ENCODE assay signal across 8 cellular contexts in the genomic region with DNA sequence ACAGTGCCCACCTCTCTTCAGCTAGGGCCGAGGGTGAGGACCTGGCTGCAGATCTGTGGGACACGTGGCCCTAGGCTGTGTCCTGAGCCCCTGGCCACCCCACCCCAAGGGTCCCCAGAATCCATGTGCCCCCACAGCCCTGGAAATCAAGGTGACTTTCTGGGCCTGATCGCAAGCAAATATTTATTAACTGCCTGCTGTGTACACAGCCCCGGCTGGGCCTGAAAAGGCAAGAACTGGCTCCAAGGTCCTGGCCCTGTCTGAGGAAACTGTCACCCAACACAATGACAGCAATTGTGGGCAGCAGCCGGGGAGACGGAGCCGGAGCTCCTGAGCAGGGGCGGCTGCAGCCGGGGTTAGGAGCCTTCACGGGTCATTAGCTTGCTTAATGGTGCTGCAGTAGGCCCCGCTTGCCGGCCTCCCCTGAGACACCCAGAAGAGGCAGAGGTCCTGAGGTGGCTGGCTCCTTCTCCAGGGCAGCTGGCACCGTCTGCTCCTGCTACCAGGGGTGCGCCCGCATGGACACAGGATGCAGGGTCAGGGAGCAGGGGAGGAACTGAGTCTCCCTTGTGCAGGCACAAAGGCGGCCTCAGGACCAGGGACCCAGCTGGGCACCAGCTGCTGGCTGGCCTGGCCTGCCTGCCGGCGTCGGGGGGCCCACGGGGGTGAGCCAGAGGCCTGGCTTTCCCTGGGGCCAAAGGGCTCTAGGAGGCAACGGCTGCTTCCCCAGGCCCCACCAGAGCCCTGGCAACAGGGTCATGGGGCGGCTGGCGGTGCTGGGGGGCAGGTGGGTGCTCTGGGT. TPM values are rescaled to one million over a fixed set of nuclear protein-coding genes. Genes with fewer than 3 reads are reported as not detected.
DNase-seq lines count a peak whose midpoint lies in the region; ATAC-seq, FAIRE-seq and TF ChIP-seq lines count a peak whose summit lies in the region.
"Had no signal": no experiment of that assay in that cellular context is flagged by ENCODE, and none has a peak within 500 bp of the region (broad histone marks: within the 10 kb centered on the region; RNA-seq: fewer than 3 reads in every experiment).

No MANE protein-coding gene starts in this region.

- no peak overlapping the region for H2BK12ac ChIP-seq in H1 (ENCODE audit: low read depth, low read length)

- no peak overlapping the region for H3K4me2 ChIP-seq in H1 (ENCODE audit: insufficient read depth in 1 of 2, low read depth in 2 of 2, low read length in 2 of 2)

- H3K23me2 ChIP-seq in H1 (ENCODE audit: low read depth, low read length), result no peaks in the 10 kb centered on the region

- DNase-seq in D341Med (ENCODE audit: low spot score) (peak; percentile 34), HTR-8/SVneo (ENCODE audit: insufficient read length, low spot score) (no peak), H1 (ENCODE audit: low read depth in 1 of 2, low spot score in 2 of 2) (peak in 1 of 2 experiments; percentile 46), mucosa of descending colon (peak in 2 of 3 donors; percentile 24 to 47), germinal center (ENCODE audit: low spot score) (no peak)
- no peak for DNase-seq in stimulated activated naive CD4-positive, alpha-beta T cell (lab: John Stamatoyannopoulos, UW)
- DNase-seq: amniotic stem cell had no signal

- no peak overlapping the region for H3K23ac ChIP-seq in H1 (ENCODE audit: insufficient read length)

- H3K14ac ChIP-seq in H1 (ENCODE audit: insufficient read length), result no peak overlapping the region

- no peak overlapping the region for H4K91ac ChIP-seq in H1 (replicated peaks; ENCODE audit: insufficient read length, low read length)

- H2BK15ac ChIP-seq in H1 (ENCODE audit: low read length), result no peak overlapping the region

- peak; percentile 76 for FAIRE-seq in HTR-8/SVneo (lab: Jason Lieb, UNC)
- FAIRE-seq in H1 (lab: Jason Lieb, UNC), result no peak

- H3K27ac ChIP-seq in H1 (ENCODE audit: low read depth, low read length), result no peak overlapping the region

- POLR2A ChIA-PET in H1 (lab: Charles Lee; ENCODE audit: partially characterized antibody), result interaction anchor here (0.7 to 10.9 kb wide), 9 partner anchors 16 to 122 kb away, joined by 3 to 188 read pairs (median 4); a partner anchor contains a TSS

- no peak for TF ChIP-seq EP300 in H1 (IDR thresholded peaks at IDR 0.05; ENCODE audit: borderline replicate concordance in 1 of 2, low read depth in 2 of 2, low read length in 2 of 2)

- no peak overlapping the region for H3K56ac ChIP-seq in H1 (replicated peaks; ENCODE audit: insufficient read length, low read depth, low read length)

- H3K4me3 ChIP-seq in H1 (ENCODE audit: extremely low read depth in 1 of 4, insufficient read depth in 2 of 4, low read depth in 3 of 4, low read length in 4 of 4), result no peak overlapping the region
- no peak overlapping the region for H3K4me3 ChIP-seq in mucosa of descending colon

- H2AK5ac ChIP-seq in H1 (ENCODE audit: low read depth, low read length), result no peak overlapping the region

- no peak overlapping the region for H2BK120ac ChIP-seq in H1 (replicated peaks; ENCODE audit: low read depth, low read length)

- no peaks in the 10 kb centered on the region for H3K79me2 ChIP-seq in H1 (ENCODE audit: control insufficient read depth in 1 of 2, insufficient read depth in 2 of 2, low read length in 2 of 2)

- H3K79me1 ChIP-seq in H1 (ENCODE audit: low read depth, low read length), result no peaks in the 10 kb centered on the region

- WGBS in H1 (ENCODE audit: extremely low coverage in 1 of 2, insufficient coverage in 1 of 2, insufficient read length in 1 of 2, insufficient replicate concordance in 2 of 2, low coverage in 1 of 2, low lambda C conversion rate in 2 of 2, missing lambda C conversion rate in 1 of 2), 2 experiments, result 87% methylated on average over 23 of the region's 23 CpGs; no CpG with 5 or more reads in 1 of the 2 experiments

- no peak overlapping the region for H4K5ac ChIP-seq in H1 (ENCODE audit: insufficient read length, low read depth, low read length)

- TF ChIP-seq CTCF in H1 (IDR thresholded peaks at IDR 0.05; ENCODE audit: control extremely low read depth in 1 of 3, insufficient read depth in 1 of 3, low read depth in 1 of 3, low read length in 3 of 3) (no peak), mucosa of descending colon (IDR thresholded peaks at IDR 0.05) (no peak)

- no peak for TF ChIP-seq RAD21 in H1 (IDR thresholded peaks at IDR 0.05 in 1 of 2, conservative IDR thresholded peaks at IDR 0.05 in 1 of 2; ENCODE audit: low read depth in 2 of 2, low read length in 2 of 2)

- no peak for TF ChIP-seq POLR2A in H1 (IDR thresholded peaks at IDR 0.05; ENCODE audit: control extremely low read depth in 1 of 2, low read depth in 2 of 2, low read length in 2 of 2)

- 0 out of 2 replicates have a peak overlapping the region, but pooled peaks have one; percentile 37 for H4K8ac ChIP-seq in H1 (ENCODE audit: extremely low read depth, insufficient read depth, low read length)

- H4K20me1 ChIP-seq in H1 (replicated peaks in 1 of 2; ENCODE audit: control insufficient read depth in 1 of 2, insufficient read depth in 2 of 2, low read length in 2 of 2), result no peaks in the 10 kb centered on the region

- H3K9ac ChIP-seq in H1 (replicated peaks in 1 of 4; ENCODE audit: extremely low read depth in 1 of 4, low read depth in 3 of 4, low read length in 3 of 4), result no peak overlapping the region

- no peak overlapping the region for H2BK5ac ChIP-seq in H1 (ENCODE audit: low read depth, low read length)

- H3K9me3 ChIP-seq in H1 (ENCODE audit: insufficient read depth in 2 of 2, low read depth in 1 of 2, low read length in 1 of 2) (no peaks in the 10 kb centered on the region), mucosa of descending colon (no peaks in the 10 kb centered on the region)

- H3K4ac ChIP-seq in H1 (replicated peaks; ENCODE audit: insufficient read length, low read depth, low read length), result no peak overlapping the region

- H3K27me3 ChIP-seq in H1 (replicated peaks in 1 of 4; ENCODE audit: control insufficient read depth in 3 of 4, extremely low read depth in 1 of 4, insufficient read depth in 3 of 4, low read length in 3 of 4), result no peaks in the 10 kb centered on the region

- H2BK20ac ChIP-seq in H1 (ENCODE audit: low read length), result no peak overlapping the region

- H3K4me1 ChIP-seq in H1 (replicated peaks in 1 of 4; ENCODE audit: control insufficient read depth in 3 of 4, insufficient read depth in 4 of 4, low read length in 3 of 4) (peaks cover 0 to 4% (median 0%) of the 10 kb centered on the region in 4 experiments; a peak in 2 of 7 replicates), mucosa of descending colon (ENCODE audit: low read depth) (no peaks in the 10 kb centered on the region)

- no peak overlapping the region for H3K18ac ChIP-seq in H1 (ENCODE audit: extremely low read depth, low read length)

- no peak for ATAC-seq in mucosa of descending colon
- no peak for ATAC-seq in GM21786 (IDR thresholded peaks at IDR 0.05; ENCODE audit: unreplicated experiment)

- H2AFZ ChIP-seq in H1 (ENCODE audit: low read length), result no peak overlapping the region

- CTCF ChIA-PET in H1 (lab: Charles Lee; ENCODE audit: partially characterized antibody), result interaction anchor here (1.0 to 1.4 kb wide), 4 partner anchors 10 to 132 kb away, joined by 3 to 5 read pairs (median 3); no protein-coding TSS in a partner anchor

- H3K36me3 ChIP-seq in H1 (ENCODE audit: control insufficient read depth in 2 of 4, insufficient read depth in 4 of 4, low read length in 3 of 4), result no peaks in the 10 kb centered on the region
- H3K36me3 ChIP-seq in mucosa of descending colon (ENCODE audit: low read depth), result no peaks in the 10 kb centered on the region

- intact Hi-C loops in mucosa of descending colon (cut with DNase I, micrococcal nuclease), result no loop called here

TF ChIP-seq in H1, 55 proteins besides CTCF, POLR2A, EP300 and RAD21 (continues in another document):
- no peak for TF ChIP-seq NANOG (IDR thresholded peaks at IDR 0.05; ENCODE audit: insufficient read depth, low read depth, low read length, poor library complexity, severe bottlenecking)
- TF ChIP-seq KDM4A (IDR thresholded peaks at IDR 0.05; ENCODE audit: low read depth, low read length, severe bottlenecking), result no peak
- TF ChIP-seq BCL11A (IDR thresholded peaks at IDR 0.05; ENCODE audit: low read depth in 2 of 2, low read length in 2 of 2), result no peak
- no peak for TF ChIP-seq GTF2F1 (IDR thresholded peaks at IDR 0.05; ENCODE audit: borderline replicate concordance, low read depth, low read length)
- no peak for TF ChIP-seq JUND (IDR thresholded peaks at IDR 0.05; ENCODE audit: low read length)
- TF ChIP-seq CHD2 (IDR thresholded peaks at IDR 0.05; ENCODE audit: low read length), result no peak
- no peak for TF ChIP-seq RBBP5 (IDR thresholded peaks at IDR 0.05; ENCODE audit: borderline replicate concordance, low read depth, low read length)
- TF ChIP-seq TBP (IDR thresholded peaks at IDR 0.05; ENCODE audit: low read depth, low read length), result no peak
- TF ChIP-seq CTBP2 (IDR thresholded peaks at IDR 0.05; ENCODE audit: borderline replicate concordance, insufficient read depth, insufficient read length, low read length), result no peak
- TF ChIP-seq HDAC2 (IDR thresholded peaks at IDR 0.05; ENCODE audit: borderline replicate concordance in 1 of 2, low read depth in 2 of 2, low read length in 2 of 2), result no peak
- TF ChIP-seq NRF1 (IDR thresholded peaks at IDR 0.05; ENCODE audit: low read depth, low read length), result no peak
- TF ChIP-seq HDAC6 (IDR thresholded peaks at IDR 0.05; ENCODE audit: low read depth, low read length), result no peak
- no peak for TF ChIP-seq PHF8 (conservative IDR thresholded peaks at IDR 0.05; ENCODE audit: low read depth, low read length)

RNA-seq across cellular contexts. Expression of a gene that starts 24.1 kb away (rescaled TPM):
- total RNA-seq in H1 (2021; fragmentation: NEBNext Ultra II Directional; extraction: Animal tissue kit (Norgen Biotek cat#: 25700)), result 26.7 and 26.8 TPM in 2 replicates
- 12.4 and 26.3 TPM in 2 replicates for polyA plus RNA-seq in H1 (2011; rRNA removed)
- 20.2 TPM for polyA plus RNA-seq in H1 (2011; cell fraction: cytosol; rRNA removed)
- 166 TPM for polyA plus RNA-seq in H1 (2011; cell fraction: nucleus; rRNA removed)
- polyA plus RNA-seq in H1 (2012, experiment 1 of 2), result 30.4 to 43.7 TPM (median 40.6 TPM) in 4 replicates
- 20.7 TPM for polyA plus RNA-seq in H1 (2012, experiment 2 of 2)
- 16.9 TPM for polyA plus RNA-seq in H1 (2013, experiment 1 of 2)
- polyA plus RNA-seq in H1 (2013, experiment 2 of 2), result 14.3 TPM
- 7.0 and 9.4 TPM in 2 replicates for polyA minus RNA-seq in H1 (2011; rRNA and poly(A)+ RNA removed)
- polyA minus RNA-seq in H1 (2011; cell fraction: cytosol; rRNA and poly(A)+ RNA removed), result 9.7 TPM
- polyA minus RNA-seq in H1 (2011; cell fraction: nucleus; rRNA and poly(A)+ RNA removed), result 37.9 TPM
- total RNA-seq in mucosa of descending colon, result 10 to 100 TPM; 26.8 to 41.6 (median 30.8) TPM

Comparison
In these comparisons a context has a peak if more than half of its experiments do, and no peak if none do; other contexts are left out.
1. DNase-seq: peak in D341Med (single experiment) and mucosa of descending colon (2 of 3); none in HTR-8/SVneo (single experiment), stimulated activated naive CD4-positive, alpha-beta T cell (0 of 6) and germinal center (single experiment).